Comparison of ENCODE assay signal across 19 cellular contexts in genomic region chr12:14991069-14991468, GRCh38. TPM values are rescaled to one million over a fixed set of nuclear protein-coding genes. Genes with fewer than 3 reads are reported as not detected.
DNase-seq lines count a peak whose midpoint lies in the region; ATAC-seq, FAIRE-seq and TF ChIP-seq lines count a peak whose summit lies in the region.
"Had no signal": no experiment of that assay in that cellular context is flagged by ENCODE, and none has a peak within 500 bp of the region (broad histone marks: within the 10 kb centered on the region; RNA-seq: fewer than 3 reads in every experiment).

No MANE protein-coding gene starts in this region.

- no peaks in the 10 kb centered on the region for H3K9me3 ChIP-seq in psoas muscle

- FAIRE-seq in GM19239 (lab: Jason Lieb, UNC) = peak; percentile 80
- FAIRE-seq in frontal cortex (lab: Jason Lieb, UNC) = no peak
- FAIRE-seq: GM18507, K562 had no signal

- H3K36me3 Mint-ChIP-seq in stimulated activated naive B cell treated with anti-CD40 and anti-IgM and Interleukin-4, amounts not matched to agents 10 μg/mL and 1 μg/mL and 100 μg/mL, for 72 hours = peaks cover 7 to 19% of the 10 kb centered on the region in 2 donors
- H3K36me3 Mint-ChIP-seq: CD4-positive, CD25-positive, alpha-beta regulatory T cell had no signal

- H3K4me3 Mint-ChIP-seq in stimulated activated naive B cell treated with anti-CD40 and anti-IgM and Interleukin-4, amounts not matched to agents 10 μg/mL and 1 μg/mL and 100 μg/mL, for 72 hours = no peak overlapping the region
- H3K4me3 Mint-ChIP-seq: CD4-positive, CD25-positive, alpha-beta regulatory T cell had no signal

- TF ChIP-seq CTCF in psoas muscle (IDR thresholded peaks at IDR 0.05) = no peak

- DNase-seq in GM19239 (ENCODE audit: insufficient read length, low spot score) = no peak
- DNase-seq in stimulated activated naive B cell treated with anti-CD40 and anti-IgM and Interleukin-4, amounts not matched to agents 10 μg/mL and 1 μg/mL and 100 μg/mL, for 72 hours = no peak
- DNase-seq in psoas muscle = no peak
- DNase-seq in frontal cortex (ENCODE audit: low spot score in 2 of 2) = no peak
- no peak for DNase-seq in COR-L47 (lab: John Stamatoyannopoulos, UW)
- DNase-seq: CD4-positive, CD25-positive, alpha-beta regulatory T cell; DMS53; GOT3; NCI-H1436; NCI-H2029; NCI-H2171; NCI-H774 had no signal

- no peak overlapping the region for H3K27ac ChIP-seq in psoas muscle
- H3K27ac ChIP-seq: RWPE1 had no signal

- H3K4me1 ChIP-seq in psoas muscle = no peaks in the 10 kb centered on the region

- H3K27me3 Mint-ChIP-seq in stimulated activated naive B cell treated with anti-CD40 and anti-IgM and Interleukin-4, amounts not matched to agents 10 μg/mL and 1 μg/mL and 100 μg/mL, for 72 hours = no peaks in the 10 kb centered on the region

- peak overlapping the region; percentile 74 for H3K27ac Mint-ChIP-seq in stimulated activated naive B cell treated with anti-CD40 and anti-IgM and Interleukin-4, amounts not matched to agents 10 μg/mL and 1 μg/mL and 100 μg/mL, for 72 hours

- no peaks in the 10 kb centered on the region for H3K27me3 ChIP-seq in psoas muscle (ENCODE audit: insufficient read depth in 3 of 3, low read length in 2 of 3)

- H3K9me3 Mint-ChIP-seq in stimulated activated naive B cell treated with anti-CD40 and anti-IgM and Interleukin-4, amounts not matched to agents 10 μg/mL and 1 μg/mL and 100 μg/mL, for 72 hours = peaks cover 14 to 16% of the 10 kb centered on the region in 2 donors

- H3K36me3 ChIP-seq in psoas muscle (ENCODE audit: insufficient read depth in 1 of 2, low read depth in 1 of 2) = no peaks in the 10 kb centered on the region

- peaks cover 46 to 72% of the 10 kb centered on the region in 2 donors for H3K4me1 Mint-ChIP-seq in stimulated activated naive B cell treated with anti-CD40 and anti-IgM and Interleukin-4, amounts not matched to agents 10 μg/mL and 1 μg/mL and 100 μg/mL, for 72 hours

- peak; percentile 55 for ATAC-seq in GM18498 (IDR thresholded peaks at IDR 0.05; ENCODE audit: unreplicated experiment)
- ATAC-seq in HG03565 (IDR thresholded peaks at IDR 0.05; ENCODE audit: unreplicated experiment) = peak; percentile 42
- ATAC-seq in stimulated activated naive B cell treated with anti-CD40 and anti-IgM and Interleukin-4, amounts not matched to agents 10 μg/mL and 1 μg/mL and 100 μg/mL, for 72 hours (replicated peaks) = peak; percentile 73 to 78
- no peak for ATAC-seq in psoas muscle
- ATAC-seq: K562 had no signal

- H3K4me3 ChIP-seq in psoas muscle = no peak overlapping the region
- H3K4me3 ChIP-seq: K562 had no signal

- intact Hi-C loops in psoas muscle (cut with DNase I) = loop anchor here (10.0 kb wide), 2 partner anchors 356 to 756 kb away; no protein-coding TSS in a partner anchor

RNA-seq across cellular contexts. Expression of gene PDE6H, which starts 18.2 kb away (rescaled TPM):
- total RNA-seq in psoas muscle (not detected), frontal cortex (not detected)
- not detected for polyA plus RNA-seq in psoas muscle
- total RNA-seq: CD4-positive, CD25-positive, alpha-beta regulatory T cell; K562; NCI-H460; T-helper 2 cell treated with Interferon-gamma antibody and Interleukin-4, amounts not matched to agents 100 ng/mL and 5 ng/mL, for 36 hours had no signal
- polyA plus RNA-seq: CD4-positive, CD25-positive, alpha-beta regulatory T cell had no signal

RNA-seq across cellular contexts. Expression of gene ARHGDIB, which starts 29.7 kb away (rescaled TPM):
- total RNA-seq in psoas muscle = 10 to 100 TPM; 27.1 to 41.4 (median 29.9) TPM
- 10 to 100 TPM; 23.9 to 44.0 (median 39.4) TPM for polyA plus RNA-seq in psoas muscle
- total RNA-seq in frontal cortex = 11.8 TPM
- total RNA-seq: NCI-H460 had no signal

RNA-seq across cellular contexts. Expression of gene ERP27, which starts 52.7 kb away (rescaled TPM):
- total RNA-seq in psoas muscle = under 1 TPM in 3 of 4 donors, not detected in 1; 0.17 to 0.42 (median 0.24) TPM
- polyA plus RNA-seq in psoas muscle = under 1 TPM; 0.05 to 0.09 (median 0.08) TPM
- total RNA-seq in frontal cortex = not detected
- total RNA-seq: NCI-H460 had no signal
- polyA plus RNA-seq: K562 had no signal

Comparison
In these comparisons a context has a peak if more than half of its experiments do, and no peak if none do; other contexts are left out.
1. ATAC-seq: peak in GM18498 (single experiment), HG03565 (single experiment) and stimulated activated naive B cell treated with anti-CD40 and anti-IgM and Interleukin-4, amounts not matched to agents 10 μg/mL and 1 μg/mL and 100 μg/mL, for 72 hours (2 of 2); none in psoas muscle (0 of 4).